12 cellular contexts compared by ENCODE assay signal in genomic region chr1:60132985-60133673, GRCh38. TPM values are rescaled to one million over a fixed set of nuclear protein-coding genes. Genes with fewer than 3 reads are reported as not detected.
DNase-seq lines count a peak whose midpoint lies in the region; ATAC-seq and TF ChIP-seq lines count a peak whose summit lies in the region.
"Had no signal": no experiment of that assay in that cellular context is flagged by ENCODE, and none has a peak within 500 bp of the region (broad histone marks: within the 10 kb centered on the region; RNA-seq: fewer than 3 reads in every experiment).

No MANE protein-coding gene starts in this region.

- TF ChIP-seq CTCF in kidney epithelial cell (IDR thresholded peaks at IDR 0.05; ENCODE audit: insufficient read depth, low read length, poor library complexity, severe bottlenecking): no peak

- H3K4me3 ChIP-seq in kidney epithelial cell (ENCODE audit: low read depth, low read length): no peak overlapping the region

- ATAC-seq in GM19023 (IDR thresholded peaks at IDR 0.05; ENCODE audit: unreplicated experiment): no peak
- no peak for ATAC-seq in HG02798 (IDR thresholded peaks at IDR 0.05; ENCODE audit: poor library complexity, unreplicated experiment)
- ATAC-seq: activated T-cell treated with anti-CD3 and anti-CD28 coated beads, Interleukin-2, amount 50 U/mL, for 4 hours had no signal

- no peaks in the 10 kb centered on the region for H3K36me3 ChIP-seq in kidney epithelial cell (ENCODE audit: control insufficient read depth, insufficient read depth, low read length)

- DNase-seq in AG08396 (ENCODE audit: low spot score) (peak; percentile 78), KBM-7 (peak; percentile 69), amniotic epithelial cell (ENCODE audit: low read depth) (peak; percentile 4), kidney epithelial cell (ENCODE audit: low read depth) (peak; percentile 81), amygdala (lab: John Stamatoyannopoulos, UW) (no peak)
- DNase-seq in activated T-cell treated with anti-CD3 and anti-CD28 coated beads, Interleukin-2, amount 50 U/mL, for 48 hours: no peak
- DNase-seq: activated T-cell treated with anti-CD3 and anti-CD28 coated beads, Interleukin-2, amount 50 U/mL, for 4 hours; erythroblast; NCI-H1436 treated with DMSO at 0.1 percent for 48 hours had no signal

- no peaks in the 10 kb centered on the region for H3K27me3 ChIP-seq in kidney epithelial cell (ENCODE audit: control insufficient read depth, insufficient read depth, low read length)

- in situ Hi-C loops in KBM-7 (cut with MboI; ENCODE audit: low pct_unique_long_range_greater_than_20kb, low sequenced_read_pairs): no loop called here

RNA-seq across cellular contexts. Expression of gene C1orf87, which starts 59.6 kb away (rescaled TPM):
- total RNA-seq in kidney epithelial cell: not detected in 2 replicates
- total RNA-seq: activated T-cell treated with anti-CD3 and anti-CD28 coated beads, Interleukin-2, amount 50 U/mL, for 4 hours; mucosa of gallbladder had no signal

Comparison
In these comparisons a context has a peak if more than half of its experiments do, and no peak if none do; other contexts are left out.
1. DNase-seq: peak in AG08396 (single experiment), KBM-7 (single experiment), amniotic epithelial cell (single experiment) and kidney epithelial cell (single experiment); none in activated T-cell treated with anti-CD3 and anti-CD28 coated beads, Interleukin-2, amount 50 U/mL, for 48 hours (0 of 2) and amygdala (0 of 56).